In genomic region chr2:127293386-127293757, GRCh38 we compare ENCODE assay signal across 8 cellular contexts. TPM values are rescaled to one million over a fixed set of nuclear protein-coding genes. Genes with fewer than 3 reads are reported as not detected.
DNase-seq lines count a peak whose midpoint lies in the region; ATAC-seq and TF ChIP-seq lines count a peak whose summit lies in the region.

No MANE protein-coding gene starts in this region.

- in situ Hi-C loops in HAP-1 (cut with MboI; ENCODE audit: low sequenced_read_pairs), result no loop called here

- H3K4me1 ChIP-seq in HAP-1 (peaks cover 5% of the 10 kb centered on the region), foreskin keratinocyte (peaks cover 4% of the 10 kb centered on the region), parathyroid adenoma (peaks cover 3% of the 10 kb centered on the region)

- peak overlapping the region; percentile 100 for H2AFZ ChIP-seq in parathyroid adenoma

- ATAC-seq in foreskin keratinocyte (peak; percentile 48), GM21529 (IDR thresholded peaks at IDR 0.05; ENCODE audit: unreplicated experiment) (no peak), GM21737 (IDR thresholded peaks at IDR 0.05; ENCODE audit: unreplicated experiment) (no peak)

- H3K27ac ChIP-seq in WERI-Rb-1, result peak overlapping the region; percentile 71
- H3K27ac ChIP-seq in foreskin keratinocyte, result no peak overlapping the region
- peak overlapping the region; percentile 75 for H3K27ac ChIP-seq in parathyroid adenoma

- H3K9me3 ChIP-seq in HAP-1, result no peaks in the 10 kb centered on the region
- no peaks in the 10 kb centered on the region for H3K9me3 ChIP-seq in WERI-Rb-1 (ENCODE audit: severe bottlenecking)
- H3K9me3 ChIP-seq in parathyroid adenoma (ENCODE audit: control insufficient read depth, low read length), result no peaks in the 10 kb centered on the region

- no peak for TF ChIP-seq CTCF in WERI-Rb-1 (IDR thresholded peaks at IDR 0.05; ENCODE audit: low read depth, low read length)
- no peak for TF ChIP-seq CTCF in foreskin keratinocyte (conservative IDR thresholded peaks at IDR 0.05)
- no peak for TF ChIP-seq CTCF in parathyroid adenoma (IDR thresholded peaks at IDR 0.05)

- H3K4me3 ChIP-seq in HAP-1, result peak overlapping the region; percentile 81
- H3K4me3 ChIP-seq in WERI-Rb-1 (ENCODE audit: low read depth, low read length), result peak overlapping the region; percentile 82
- H3K4me3 ChIP-seq in parathyroid adenoma (ENCODE audit: low read depth, low read length), result peak overlapping the region; percentile 85

- H3K9ac ChIP-seq in parathyroid adenoma, result peak overlapping the region; percentile 92

- H3K27me3 ChIP-seq in HAP-1 (ENCODE audit: low read depth) (no peaks in the 10 kb centered on the region), WERI-Rb-1 (ENCODE audit: insufficient read depth, low read depth, severe bottlenecking) (no peaks in the 10 kb centered on the region), foreskin keratinocyte (no peaks in the 10 kb centered on the region), parathyroid adenoma (ENCODE audit: control insufficient read depth, insufficient read depth, low read length) (no peaks in the 10 kb centered on the region)

- H3K79me2 ChIP-seq in parathyroid adenoma, result peaks cover 6% of the 10 kb centered on the region

- peak overlapping the region; percentile 87 for H3K4me2 ChIP-seq in parathyroid adenoma (ENCODE audit: low read length)

- peaks cover 54% of the 10 kb centered on the region for H3K36me3 ChIP-seq in HAP-1 (replicated peaks)
- peaks cover 49% of the 10 kb centered on the region for H3K36me3 ChIP-seq in WERI-Rb-1
- no peaks in the 10 kb centered on the region for H3K36me3 ChIP-seq in parathyroid adenoma (ENCODE audit: control insufficient read depth, insufficient read depth, low read length)

- DNase-seq in AG08395 (ENCODE audit: low spot score) (peak; percentile 5), HAP-1 (ENCODE audit: low spot score in 2 of 2) (peak in 1 of 2 experiments; percentile 13), WERI-Rb-1 (no peak), foreskin keratinocyte (peak; percentile 1 to 19), NCI-H526 treated with DMSO at 0.1 percent for 48 hours (lab: John Stamatoyannopoulos, UW) (no peak)

RNA-seq across cellular contexts. Expression of gene ERCC3, which starts 0.6 kb away (rescaled TPM):
- 42.8 and 45.7 TPM in 2 replicates for total RNA-seq in foreskin keratinocyte
- 26.1 and 30.7 TPM in 2 replicates for polyA plus RNA-seq in foreskin keratinocyte

Comparison
In these comparisons a context has a peak if more than half of its experiments do, and no peak if none do; other contexts are left out.
1. DNase-seq: peak in AG08395 (single experiment) and foreskin keratinocyte (2 of 2); none in WERI-Rb-1 (single experiment) and NCI-H526 treated with DMSO at 0.1 percent for 48 hours (single experiment).
2. Peak in every context shown above with its lines, with median percentiles within 50 percentile points of each other: H3K4me3 ChIP-seq.